16 cellular contexts compared by ENCODE assay signal in the genomic region with DNA sequence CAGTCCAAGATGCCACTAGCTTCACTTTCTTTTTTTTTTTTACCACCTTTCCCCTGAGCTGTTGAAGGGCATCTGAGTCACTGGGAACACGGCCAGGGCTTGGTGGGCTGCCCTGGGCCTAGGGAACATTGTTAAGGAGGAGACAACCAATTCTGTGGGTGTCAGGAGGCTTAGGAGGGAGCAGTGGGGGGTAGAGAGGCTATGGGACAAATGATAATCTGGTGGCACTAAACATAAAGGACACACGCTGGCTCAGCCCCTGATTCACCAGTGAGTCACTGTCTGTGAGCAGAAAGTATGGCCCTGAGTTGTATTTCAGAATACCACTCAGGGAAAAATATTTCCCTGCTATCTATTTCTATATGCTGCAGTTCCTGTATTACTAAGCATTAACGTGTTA.
A peak's percentile ranks its signal among the peaks of the same experiment; 100 is the strongest.
DNase-seq lines count a peak whose midpoint lies in the region; ATAC-seq, FAIRE-seq and TF ChIP-seq lines count a peak whose summit lies in the region.
"Had no signal": no experiment of that assay in that cellular context is flagged by ENCODE, and none has a peak within 500 bp of the region (broad histone marks: within the 10 kb centered on the region; RNA-seq: fewer than 3 reads in every experiment).

No MANE protein-coding gene starts in this region.

- CTCF ChIA-PET in A673 (lab: Charles Lee) = no interaction called here
- CTCF ChIA-PET in naive thymus-derived CD4-positive, alpha-beta T cell (lab: Charles Lee) = no interaction called here

- H3K4me3 Mint-ChIP-seq in astrocyte (ENCODE audit: unreplicated experiment) = no peak overlapping the region
- no peak overlapping the region for H3K4me3 Mint-ChIP-seq in naive thymus-derived CD4-positive, alpha-beta T cell
- no peak overlapping the region for H3K4me3 Mint-ChIP-seq in natural killer cell treated with Interleukin-12 subunit alpha and Interleukin-12 subunit beta and Interleukin-15 and Interleukin-18, amount 100 ng/mL, for 72 hours
- H3K4me3 Mint-ChIP-seq: activated T-helper 1 cell treated with anti-CD3 and anti-CD28 coated beads, Interleukin-12 subunit alpha, Interleukin-12 subunit beta, Interleukin-2, Interleukin-4 antibody, amounts not matched to agents 30 ng/mL and 10 ng/mL and 1 ng/mL, durations not matched to agents 14 hours and 24 hours and 36 hours; B cell had no signal

- no peaks in the 10 kb centered on the region for H3K79me2 ChIP-seq in astrocyte (ENCODE audit: insufficient read depth, low read length)

- H2AFZ ChIP-seq in astrocyte (ENCODE audit: low read depth, low read length) = no peak overlapping the region

- intact Hi-C loops in A673 (cut with micrococcal nuclease; ENCODE audit: unreplicated experiment) (no loop called here), left ventricle myocardium inferior (cut with micrococcal nuclease) (no loop called here)
- intact Hi-C loops in naive thymus-derived CD4-positive, alpha-beta T cell (cut with micrococcal nuclease) = no loop called here

- H3K9ac ChIP-seq in astrocyte (ENCODE audit: low read length) = peak overlapping the region; percentile 21

- H3K27me3 ChIP-seq in A673 (replicated peaks; ENCODE audit: insufficient read depth, low read depth, low read length, poor library complexity) (no peaks in the 10 kb centered on the region), astrocyte (ENCODE audit: insufficient read depth, low read length) (no peaks in the 10 kb centered on the region), left ventricle myocardium inferior (ENCODE audit: low read depth) (no peaks in the 10 kb centered on the region)
- H3K27me3 ChIP-seq in naive thymus-derived CD4-positive, alpha-beta T cell (ENCODE audit: control insufficient read depth in 2 of 2, insufficient read depth in 2 of 2, low read length in 2 of 2) = no peaks in the 10 kb centered on the region

- H3K27ac Mint-ChIP-seq in astrocyte (ENCODE audit: unreplicated experiment) = peak overlapping the region; percentile 95
- no peak overlapping the region for H3K27ac Mint-ChIP-seq in naive thymus-derived CD4-positive, alpha-beta T cell
- H3K27ac Mint-ChIP-seq in natural killer cell treated with Interleukin-12 subunit alpha and Interleukin-12 subunit beta and Interleukin-15 and Interleukin-18, amount 100 ng/mL, for 72 hours = no peak overlapping the region
- H3K27ac Mint-ChIP-seq: activated T-helper 1 cell treated with anti-CD3 and anti-CD28 coated beads, Interleukin-12 subunit alpha, Interleukin-12 subunit beta, Interleukin-2, Interleukin-4 antibody, amounts not matched to agents 30 ng/mL and 10 ng/mL and 1 ng/mL, durations not matched to agents 14 hours and 24 hours and 36 hours; B cell; progenitor cell of endocrine pancreas had no signal

- H3K4me3 ChIP-seq in A673 (ENCODE audit: low read depth, low read length, poor library complexity, severe bottlenecking) (no peak overlapping the region), astrocyte (ENCODE audit: insufficient read depth, low read depth, low read length) (no peak overlapping the region), left ventricle myocardium inferior (no peak overlapping the region)
- H3K4me3 ChIP-seq in naive thymus-derived CD4-positive, alpha-beta T cell (ENCODE audit: low read length) = no peak overlapping the region
- H3K4me3 ChIP-seq: lower lobe of right lung had no signal

- TF ChIP-seq CTCF in A673 (conservative IDR thresholded peaks at IDR 0.05; ENCODE audit: low read depth, low read length) (no peak), astrocyte (IDR thresholded peaks at IDR 0.05; ENCODE audit: insufficient read depth, low read depth, low read length) (no peak), left ventricle myocardium inferior (IDR thresholded peaks at IDR 0.05; ENCODE audit: borderline replicate concordance) (no peak)

- H3K4me1 ChIP-seq in A673 (ENCODE audit: insufficient read depth, low read length, poor library complexity, severe bottlenecking) = peaks cover 5% of the 10 kb centered on the region
- peaks cover 43% of the 10 kb centered on the region for H3K4me1 ChIP-seq in astrocyte (ENCODE audit: insufficient read depth, low read length)
- peaks cover 26% of the 10 kb centered on the region for H3K4me1 ChIP-seq in left ventricle myocardium inferior
- no peaks in the 10 kb centered on the region for H3K4me1 ChIP-seq in naive thymus-derived CD4-positive, alpha-beta T cell (ENCODE audit: control insufficient read depth in 2 of 2, insufficient read depth in 2 of 2, low read length in 2 of 2)
- H3K4me1 ChIP-seq: lower lobe of right lung had no signal

- peaks cover 3% of the 10 kb centered on the region for H3K9me3 Mint-ChIP-seq in astrocyte (ENCODE audit: unreplicated experiment)
- peaks cover 0 to 11% (median under 1%) of the 10 kb centered on the region in 11 donors for H3K9me3 Mint-ChIP-seq in naive thymus-derived CD4-positive, alpha-beta T cell
- H3K9me3 Mint-ChIP-seq in natural killer cell treated with Interleukin-12 subunit alpha and Interleukin-12 subunit beta and Interleukin-15 and Interleukin-18, amount 100 ng/mL, for 72 hours = peaks cover 9% of the 10 kb centered on the region

- DNase-seq in A673 (ENCODE audit: low spot score) (peak; percentile 95), HT1080 (ENCODE audit: low read depth) (peak; percentile 92), astrocyte (ENCODE audit: low read depth) (peak; percentile 51), left ventricle myocardium inferior (peak; percentile 26)
- DNase-seq in naive thymus-derived CD4-positive, alpha-beta T cell = no peak
- no peak for DNase-seq in natural killer cell treated with Interleukin-12 subunit alpha and Interleukin-12 subunit beta and Interleukin-15 and Interleukin-18, amount 100 ng/mL, for 72 hours (ENCODE audit: low spot score)
- DNase-seq: activated CD4-positive, CD25-positive, alpha-beta regulatory T cell; cerebellar nuclear complex; GF-D8; lower lobe of right lung; SIG-M5 had no signal

- H3K4me2 ChIP-seq in astrocyte (ENCODE audit: low read length) = peak overlapping the region; percentile 63

- H4K20me1 ChIP-seq in astrocyte (ENCODE audit: insufficient read depth, low read length) = no peaks in the 10 kb centered on the region

- H3K9me3 ChIP-seq in A673 (ENCODE audit: low read depth, low read length, poor library complexity, severe bottlenecking) = no peaks in the 10 kb centered on the region
- no peaks in the 10 kb centered on the region for H3K9me3 ChIP-seq in astrocyte (ENCODE audit: insufficient read depth, low read depth, low read length)
- no peaks in the 10 kb centered on the region for H3K9me3 ChIP-seq in left ventricle myocardium inferior (replicated peaks)
- peaks cover 0 to 3% (median 0%) of the 10 kb centered on the region in 3 experiments for H3K9me3 ChIP-seq in naive thymus-derived CD4-positive, alpha-beta T cell (ENCODE audit: control insufficient read depth in 2 of 3, low read length in 3 of 3)
- H3K9me3 ChIP-seq: lower lobe of right lung had no signal

- H3K27ac ChIP-seq in A673 (ENCODE audit: low read depth, low read length, poor library complexity, severe bottlenecking) (no peak overlapping the region), astrocyte (ENCODE audit: low read depth, low read length) (peak overlapping the region; percentile 75), left ventricle myocardium inferior (replicated peaks) (no peak overlapping the region)
- H3K27ac ChIP-seq in naive thymus-derived CD4-positive, alpha-beta T cell (ENCODE audit: low read depth, low read length) = no peak overlapping the region
- H3K27ac ChIP-seq: lower lobe of right lung had no signal

- no peaks in the 10 kb centered on the region for H3K36me3 Mint-ChIP-seq in astrocyte (ENCODE audit: low read depth, unreplicated experiment)
- no peaks in the 10 kb centered on the region for H3K36me3 Mint-ChIP-seq in naive thymus-derived CD4-positive, alpha-beta T cell
- H3K36me3 Mint-ChIP-seq in natural killer cell treated with Interleukin-12 subunit alpha and Interleukin-12 subunit beta and Interleukin-15 and Interleukin-18, amount 100 ng/mL, for 72 hours = no peaks in the 10 kb centered on the region

- peak; percentile 96 for FAIRE-seq in astrocyte (lab: Jason Lieb, UNC)

- BruUV-seq in A673 (replicated peaks; lab: Mats Ljungman, UMichigan) = no TSS peak

- ATAC-seq in GM18858 (IDR thresholded peaks at IDR 0.05; ENCODE audit: unreplicated experiment) (no peak), HG02938 (IDR thresholded peaks at IDR 0.05; ENCODE audit: unreplicated experiment) (no peak)
- no peak for ATAC-seq in naive thymus-derived CD4-positive, alpha-beta T cell
- no peak for ATAC-seq in natural killer cell treated with Interleukin-12 subunit alpha and Interleukin-12 subunit beta and Interleukin-15 and Interleukin-18, amount 100 ng/mL, for 72 hours
- ATAC-seq: lower lobe of right lung had no signal

- no peaks in the 10 kb centered on the region for H3K36me3 ChIP-seq in A673 (ENCODE audit: insufficient read depth, low read length, poor library complexity, severe bottlenecking)
- no peaks in the 10 kb centered on the region for H3K36me3 ChIP-seq in astrocyte (ENCODE audit: insufficient read depth, low read length)
- H3K36me3 ChIP-seq in left ventricle myocardium inferior = no peaks in the 10 kb centered on the region
- H3K36me3 ChIP-seq in naive thymus-derived CD4-positive, alpha-beta T cell (ENCODE audit: control insufficient read depth in 2 of 3, insufficient read depth in 3 of 3, low read length in 3 of 3) = no peaks in the 10 kb centered on the region
- H3K36me3 ChIP-seq: lower lobe of right lung had no signal

- H3K27me3 Mint-ChIP-seq in astrocyte (ENCODE audit: low read depth, unreplicated experiment) = no peaks in the 10 kb centered on the region
- H3K27me3 Mint-ChIP-seq in naive thymus-derived CD4-positive, alpha-beta T cell = peaks cover 0 to 7% (median 0%) of the 10 kb centered on the region in 5 donors
- no peaks in the 10 kb centered on the region for H3K27me3 Mint-ChIP-seq in natural killer cell treated with Interleukin-12 subunit alpha and Interleukin-12 subunit beta and Interleukin-15 and Interleukin-18, amount 100 ng/mL, for 72 hours
- H3K27me3 Mint-ChIP-seq: B cell had no signal

- H3K4me1 Mint-ChIP-seq in astrocyte (ENCODE audit: low read depth, unreplicated experiment) = peaks cover 57% of the 10 kb centered on the region
- no peaks in the 10 kb centered on the region for H3K4me1 Mint-ChIP-seq in naive thymus-derived CD4-positive, alpha-beta T cell
- no peaks in the 10 kb centered on the region for H3K4me1 Mint-ChIP-seq in natural killer cell treated with Interleukin-12 subunit alpha and Interleukin-12 subunit beta and Interleukin-15 and Interleukin-18, amount 100 ng/mL, for 72 hours (ENCODE audit: low read depth in 2 of 2)
- H3K4me1 Mint-ChIP-seq: B cell had no signal

- POLR2A ChIA-PET in A673 (lab: Charles Lee; ENCODE audit: low non-redundant PET) = no interaction called here
- POLR2A ChIA-PET in naive thymus-derived CD4-positive, alpha-beta T cell (lab: Charles Lee) = no interaction called here

Comparison
In these comparisons a context has a peak if more than half of its experiments do, and no peak if none do; other contexts are left out.
1. DNase-seq: peak in A673 (single experiment), HT1080 (single experiment), astrocyte (single experiment) and left ventricle myocardium inferior (single experiment); none in naive thymus-derived CD4-positive, alpha-beta T cell (0 of 9) and natural killer cell treated with Interleukin-12 subunit alpha and Interleukin-12 subunit beta and Interleukin-15 and Interleukin-18, amount 100 ng/mL, for 72 hours (single experiment).